ENCODE assay signal across 20 cellular contexts in the genomic region with DNA sequence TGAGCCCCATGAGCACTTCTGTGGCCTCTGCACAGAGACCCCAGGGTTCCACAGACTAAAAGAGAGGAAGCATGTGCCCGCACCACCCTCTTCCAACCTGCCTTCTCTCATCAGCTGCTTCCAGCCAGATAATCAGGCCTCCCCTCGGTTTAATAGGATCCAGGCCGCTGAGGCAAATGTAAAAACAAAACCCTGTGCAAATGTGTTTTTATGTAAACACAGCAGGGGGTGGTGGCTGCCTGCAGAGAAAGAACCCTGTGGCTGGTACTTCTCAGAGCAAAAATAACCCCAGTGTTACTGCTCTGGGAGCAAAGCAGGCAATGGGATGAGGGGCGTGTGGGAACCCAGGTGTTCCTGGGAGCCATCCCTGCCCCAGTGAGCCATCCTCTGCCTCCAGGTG.
DNase-seq lines count a peak whose midpoint lies in the region.
"Had no signal": no experiment of that assay in that cellular context is flagged by ENCODE, and none has a peak within 500 bp of the region (broad histone marks: within the 10 kb centered on the region; RNA-seq: fewer than 3 reads in every experiment).

No MANE protein-coding gene starts in this region.

- DNase-seq in NCI-H2107 treated with DMSO at 0.1 percent for 48 hours (lab: John Stamatoyannopoulos, UW; ENCODE audit: unreplicated experiment) (peak; percentile 33), NCI-H2107 (lab: John Stamatoyannopoulos, UW) (no peak), NCI-H2227 (lab: John Stamatoyannopoulos, UW; ENCODE audit: unreplicated experiment) (peak; percentile 29), retina (peak; percentile 57), CD1c-positive myeloid dendritic cell (ENCODE audit: extremely low spot score) (no peak), GF-D8 (lab: John Stamatoyannopoulos, UW) (no peak), HuH-7.5 (ENCODE audit: low spot score) (no peak)
- DNase-seq: activated CD4-positive, alpha-beta memory T cell treated with anti-CD3 and anti-CD28 coated beads for 36 hours; activated naive CD8-positive, alpha-beta T cell treated with anti-CD3 and anti-CD28 coated beads, Interleukin-2, amount 10 ng/mL, durations not matched to agents 7 days and 5 days; activated T-cell treated with anti-CD3 and anti-CD28 coated beads, Interleukin-2, amount 50 U/mL, for 24 hours; CD4-positive, CD25-positive, alpha-beta regulatory T cell; DMS79; effector memory CD8-positive, alpha-beta T cell; left cardiac atrium; nephron progenitor cell; NK-92 treated with Interleukin-12 subunit alpha and Interleukin-12 subunit beta, amount 100 ng/mL, for 24 hours had no signal

- peak overlapping the region; percentile 60 for H3K27ac ChIP-seq in cingulate gyrus (ENCODE audit: low read depth, low read length)
- H3K27ac ChIP-seq: breast epithelium, hepatocyte, RWPE1 had no signal

Comparison
In these comparisons a context has a peak if more than half of its experiments do, and no peak if none do; other contexts are left out.
1. DNase-seq: peak in NCI-H2107 treated with DMSO at 0.1 percent for 48 hours (single experiment), NCI-H2227 (single experiment) and retina (single experiment); none in NCI-H2107 (single experiment), CD1c-positive myeloid dendritic cell (single experiment), GF-D8 (single experiment) and HuH-7.5 (single experiment).